In genomic region chr1:160885080-160885479, GRCh38 we compare ENCODE assay signal across 19 cellular contexts. TPM values are rescaled to one million over a fixed set of nuclear protein-coding genes. Genes with fewer than 3 reads are reported as not detected.
DNase-seq lines count a peak whose midpoint lies in the region; ATAC-seq, FAIRE-seq and TF ChIP-seq lines count a peak whose summit lies in the region.
"Had no signal": no experiment of that assay in that cellular context is flagged by ENCODE, and none has a peak within 500 bp of the region (broad histone marks: within the 10 kb centered on the region; RNA-seq: fewer than 3 reads in every experiment).

TSS of gene ITLN1 (minus strand) at chr1:160885180. CDS start at chr1:160884877, 303 bp downstream.

- no peaks in the 10 kb centered on the region for H3K36me3 Mint-ChIP-seq in activated CD4-positive, alpha-beta T cell treated with anti-CD3 and anti-CD28 coated beads, Interleukin-2, amount 10 ng/mL, durations not matched to agents 7 days and 5 days (ENCODE audit: low read depth)
- H3K36me3 Mint-ChIP-seq in activated CD4-positive, alpha-beta T cell treated with anti-CD3 and anti-CD28 coated beads, Interleukin-2, amount 10 ng/mL, durations not matched to agents 24 days and 14 days (ENCODE audit: low read depth), result no peaks in the 10 kb centered on the region
- no peaks in the 10 kb centered on the region for H3K36me3 Mint-ChIP-seq in WTC11

- peak within 1 kb of the TSS; percentile 5; the same call in 1 of the 2 replicates for H2AFZ ChIP-seq in KMS-11 (ENCODE audit: low read depth)

- no peak for FAIRE-seq in frontal cortex (lab: Jason Lieb, UNC)
- FAIRE-seq: HTR-8/SVneo had no signal

- H3K4me2 ChIP-seq in KMS-11, result no peak within 1 kb of the TSS
- H3K4me2 ChIP-seq: BLaER1 treated with 17β-estradiol and CSF1 and Interleukin-3, amounts not matched to agents 10 nM and 100 nM had no signal

- no peaks in the 10 kb centered on the region for H4K20me1 ChIP-seq in KMS-11 (ENCODE audit: insufficient read depth)
- H4K20me1 ChIP-seq: BLaER1 treated with 17β-estradiol and CSF1 and Interleukin-3, amounts not matched to agents 10 nM and 100 nM had no signal

- no peaks in the 10 kb centered on the region for H3K9me3 Mint-ChIP-seq in activated CD4-positive, alpha-beta T cell treated with anti-CD3 and anti-CD28 coated beads, Interleukin-2, amount 10 ng/mL, durations not matched to agents 7 days and 5 days
- no peaks in the 10 kb centered on the region for H3K9me3 Mint-ChIP-seq in activated CD4-positive, alpha-beta T cell treated with anti-CD3 and anti-CD28 coated beads, Interleukin-2, amount 10 ng/mL, durations not matched to agents 24 days and 14 days
- H3K9me3 Mint-ChIP-seq in WTC11, result no peaks in the 10 kb centered on the region

- CTCF ChIA-PET in activated CD4-positive, alpha-beta T cell treated with anti-CD3 and anti-CD28 coated beads, Interleukin-2, amount 10 ng/mL, durations not matched to agents 7 days and 5 days (lab: Charles Lee), result interaction anchor here (0.7 to 1.5 kb wide), 2 partner anchors 8 to 48 kb away, joined by 3 read pairs; no protein-coding TSS in a partner anchor
- CTCF ChIA-PET in WTC11 (lab: Charles Lee), result interaction anchor here (0.9 to 2.3 kb wide), 22 partner anchors 12 to 254 kb away, joined by 3 to 20 read pairs (median 5); partner anchors contain the start of gene ITLN2

- H3K27ac ChIP-seq in KMS-11, result no peak within 1 kb of the TSS
- H3K27ac ChIP-seq: BLaER1 treated with 17β-estradiol and CSF1 and Interleukin-3, amounts not matched to agents 10 nM and 100 nM had no signal

- no peak for TF ChIP-seq CTCF in KMS-11 (conservative IDR thresholded peaks at IDR 0.05; ENCODE audit: low read depth, low read length)
- TF ChIP-seq CTCF in WTC11 (IDR thresholded peaks at IDR 0.05), result no peak
- TF ChIP-seq CTCF in omental fat pad (IDR thresholded peaks at IDR 0.05), result no peak

- peak within 1 kb of the TSS; percentile 25 for H3K27ac Mint-ChIP-seq in activated CD4-positive, alpha-beta T cell treated with anti-CD3 and anti-CD28 coated beads, Interleukin-2, amount 10 ng/mL, durations not matched to agents 7 days and 5 days
- H3K27ac Mint-ChIP-seq in activated CD4-positive, alpha-beta T cell treated with anti-CD3 and anti-CD28 coated beads, Interleukin-2, amount 10 ng/mL, durations not matched to agents 24 days and 14 days, result no peak within 1 kb of the TSS
- no peak within 1 kb of the TSS for H3K27ac Mint-ChIP-seq in WTC11

- H3K27me3 Mint-ChIP-seq in activated CD4-positive, alpha-beta T cell treated with anti-CD3 and anti-CD28 coated beads, Interleukin-2, amount 10 ng/mL, durations not matched to agents 7 days and 5 days, result no peaks in the 10 kb centered on the region
- peaks cover 11% of the 10 kb centered on the region for H3K27me3 Mint-ChIP-seq in activated CD4-positive, alpha-beta T cell treated with anti-CD3 and anti-CD28 coated beads, Interleukin-2, amount 10 ng/mL, durations not matched to agents 24 days and 14 days
- H3K27me3 Mint-ChIP-seq in WTC11 (ENCODE audit: low read depth), result no peaks in the 10 kb centered on the region; the same call in 1 of the 2 replicates

- H3K4me1 Mint-ChIP-seq in activated CD4-positive, alpha-beta T cell treated with anti-CD3 and anti-CD28 coated beads, Interleukin-2, amount 10 ng/mL, durations not matched to agents 7 days and 5 days, result peaks cover 13% of the 10 kb centered on the region
- peaks cover 5% of the 10 kb centered on the region for H3K4me1 Mint-ChIP-seq in activated CD4-positive, alpha-beta T cell treated with anti-CD3 and anti-CD28 coated beads, Interleukin-2, amount 10 ng/mL, durations not matched to agents 24 days and 14 days
- H3K4me1 Mint-ChIP-seq in WTC11, result 0 out of 2 replicates have a peak, but pooled peaks cover 2% of the 10 kb centered on the region

- H3K4me3 Mint-ChIP-seq in activated CD4-positive, alpha-beta T cell treated with anti-CD3 and anti-CD28 coated beads, Interleukin-2, amount 10 ng/mL, durations not matched to agents 7 days and 5 days, result no peak within 1 kb of the TSS
- H3K4me3 Mint-ChIP-seq in activated CD4-positive, alpha-beta T cell treated with anti-CD3 and anti-CD28 coated beads, Interleukin-2, amount 10 ng/mL, durations not matched to agents 24 days and 14 days, result no peak within 1 kb of the TSS
- no peak within 1 kb of the TSS for H3K4me3 Mint-ChIP-seq in WTC11

- H3K36me3 ChIP-seq in KMS-11 (ENCODE audit: insufficient read depth), result no peaks in the 10 kb centered on the region
- H3K36me3 ChIP-seq: BLaER1 treated with 17β-estradiol and CSF1 and Interleukin-3, amounts not matched to agents 10 nM and 100 nM; HAP-1 had no signal

- DNase-seq in activated CD4-positive, alpha-beta T cell treated with anti-CD3 and anti-CD28 coated beads, Interleukin-2, amount 10 ng/mL, durations not matched to agents 7 days and 5 days, result no peak
- no peak for DNase-seq in activated CD4-positive, alpha-beta T cell treated with anti-CD3 and anti-CD28 coated beads, Interleukin-2, amount 10 ng/mL, durations not matched to agents 24 days and 14 days
- no peak for DNase-seq in WTC11 (ENCODE audit: low spot score)
- DNase-seq in omental fat pad (ENCODE audit: low spot score), result no peak
- DNase-seq in Kasumi-1 (lab: John Stamatoyannopoulos, UW), result no peak
- DNase-seq in frontal cortex (ENCODE audit: low spot score in 2 of 2), result no peak
- DNase-seq: COR-L47, NCI-H1092, NCI-H1694, NCI-H2107, NCI-H69, SIG-M5 had no signal

- no peaks in the 10 kb centered on the region for H3K4me1 ChIP-seq in KMS-11 (ENCODE audit: low read depth, poor library complexity, severe bottlenecking)
- H3K4me1 ChIP-seq: HAP-1 had no signal

- POLR2A ChIA-PET in activated CD4-positive, alpha-beta T cell treated with anti-CD3 and anti-CD28 coated beads, Interleukin-2, amount 10 ng/mL, durations not matched to agents 7 days and 5 days (lab: Charles Lee), result no interaction called here
- POLR2A ChIA-PET in WTC11 (lab: Charles Lee), result no interaction called here

- H3K27me3 ChIP-seq in KMS-11 (ENCODE audit: insufficient read depth, low read depth), result no peaks in the 10 kb centered on the region
- H3K27me3 ChIP-seq: BLaER1 treated with 17β-estradiol and CSF1 and Interleukin-3, amounts not matched to agents 10 nM and 100 nM had no signal

- intact Hi-C loops in activated CD4-positive, alpha-beta T cell treated with anti-CD3 and anti-CD28 coated beads, Interleukin-2, amount 10 ng/mL, durations not matched to agents 24 days and 14 days (cut with micrococcal nuclease), result no loop called here

- no peak within 1 kb of the TSS for H3K9ac ChIP-seq in KMS-11
- H3K9ac ChIP-seq: BLaER1 treated with 17β-estradiol and CSF1 and Interleukin-3, amounts not matched to agents 10 nM and 100 nM had no signal

- ATAC-seq in WTC11 (peak; percentile 24), omental fat pad (ENCODE audit: low FRiP score) (no peak), GM19351 (IDR thresholded peaks at IDR 0.05; ENCODE audit: unreplicated experiment) (no peak)

- no peak within 1 kb of the TSS for H3K4me3 ChIP-seq in KMS-11 (IDR thresholded peaks at IDR 0.05; ENCODE audit: insufficient read depth, low read depth, low read length)
- H3K4me3 ChIP-seq: BLaER1 treated with 17β-estradiol and CSF1 and Interleukin-3, amounts not matched to agents 10 nM and 100 nM; HAP-1 had no signal

- no peaks in the 10 kb centered on the region for H3K79me2 ChIP-seq in KMS-11 (ENCODE audit: insufficient read depth, low read depth)

TF ChIP-seq in WTC11, 78 proteins besides CTCF, POLR2A, EP300 and RAD21 (continues in another document):
- TF ChIP-seq FOXP4 (CRISPR knock-in tag; IDR thresholded peaks at IDR 0.05) (no peak), IRF2 (CRISPR knock-in tag; IDR thresholded peaks at IDR 0.05; ENCODE audit: borderline replicate concordance, low read depth) (no peak), NR3C1 (CRISPR knock-in tag; conservative IDR thresholded peaks at IDR 0.05; ENCODE audit: low read depth) (no peak)
- TF ChIP-seq, protein P1, sequence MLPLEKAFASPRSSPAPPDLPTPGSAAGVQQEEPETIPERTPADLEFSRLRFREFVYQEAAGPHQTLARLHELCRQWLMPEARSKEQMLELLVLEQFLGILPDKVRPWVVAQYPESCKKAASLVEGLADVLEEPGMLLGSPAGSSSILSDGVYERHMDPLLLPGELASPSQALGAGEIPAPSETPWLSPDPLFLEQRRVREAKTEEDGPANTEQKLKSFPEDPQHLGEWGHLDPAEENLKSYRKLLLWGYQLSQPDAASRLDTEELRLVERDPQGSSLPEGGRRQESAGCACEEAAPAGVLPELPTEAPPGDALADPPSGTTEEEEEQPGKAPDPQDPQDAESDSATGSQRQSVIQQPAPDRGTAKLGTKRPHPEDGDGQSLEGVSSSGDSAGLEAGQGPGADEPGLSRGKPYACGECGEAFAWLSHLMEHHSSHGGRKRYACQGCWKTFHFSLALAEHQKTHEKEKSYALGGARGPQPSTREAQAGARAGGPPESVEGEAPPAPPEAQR (CRISPR knock-in tag; IDR thresholded peaks at IDR 0.05), result no peak

RNA-seq across cellular contexts. Expression of gene ITLN1, which starts in this region (rescaled TPM):
- total RNA-seq in activated CD4-positive, alpha-beta T cell treated with anti-CD3 and anti-CD28 coated beads, Interleukin-2, amount 10 ng/mL, durations not matched to agents 7 days and 5 days, result not detected
- not detected in 2 replicates for total RNA-seq in activated CD4-positive, alpha-beta T cell treated with anti-CD3 and anti-CD28 coated beads, Interleukin-2, amount 10 ng/mL, durations not matched to agents 24 days and 14 days
- total RNA-seq in WTC11 (2021), result not detected in 3 replicates
- total RNA-seq in omental fat pad, result 1,000 to 10,000 TPM in 3 of 4 donors, 100 to 1,000 TPM in 1; 105 to 7,953 (median 2,405) TPM
- total RNA-seq in frontal cortex, result not detected
- total RNA-seq: A172, M059J had no signal

Comparison
In these comparisons a context has a peak if more than half of its experiments do, and no peak if none do; other contexts are left out.
1. RNA of gene ITLN1 (total RNA-seq): 105 to 7,953 TPM in omental fat pad; not detected in activated CD4-positive, alpha-beta T cell treated with anti-CD3 and anti-CD28 coated beads, Interleukin-2, amount 10 ng/mL, durations not matched to agents 7 days and 5 days, not detected in WTC11, not detected in activated CD4-positive, alpha-beta T cell treated with anti-CD3 and anti-CD28 coated beads, Interleukin-2, amount 10 ng/mL, durations not matched to agents 24 days and 14 days and not detected in frontal cortex (single experiment); every median in the first group is over 10 times any median in the second.
2. Peak in ATAC-seq in WTC11; RNA of the gene not detected or under 1 TPM.